In the genomic region with DNA sequence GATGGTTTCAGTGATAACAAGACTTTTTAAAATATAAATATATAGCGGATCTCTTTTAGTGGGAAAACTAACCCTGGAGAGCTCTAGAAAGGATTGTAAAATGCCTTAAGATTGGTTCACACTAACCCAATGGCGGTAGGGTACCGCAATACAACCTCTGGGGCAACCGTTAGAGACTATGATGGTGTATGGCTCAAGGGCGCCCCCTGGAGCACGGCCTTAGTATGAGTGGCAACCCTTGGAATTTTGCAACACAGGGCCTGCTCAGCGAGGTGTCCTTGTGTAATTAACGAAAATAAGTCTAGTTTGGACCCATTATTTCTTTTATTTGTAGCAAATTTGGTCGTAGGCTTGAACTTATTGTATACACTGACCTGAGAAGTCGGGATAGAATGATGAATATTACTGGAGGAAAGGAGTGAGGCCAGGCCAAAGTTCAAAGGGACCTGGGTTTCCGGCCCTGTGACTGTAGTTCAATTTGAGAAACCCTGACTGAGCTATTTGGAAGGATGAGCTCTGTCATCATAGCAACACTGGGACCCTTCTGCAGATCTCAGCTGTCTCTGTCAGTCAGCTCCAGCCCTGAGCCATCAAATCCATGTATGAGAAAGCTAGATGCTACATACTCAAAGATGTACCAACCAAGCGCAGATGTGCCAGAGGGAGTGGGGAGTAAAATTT, we compare ENCODE assay signal across 8 cellular contexts. TPM values are rescaled to one million over a fixed set of nuclear protein-coding genes. Genes with fewer than 3 reads are reported as not detected.
DNase-seq lines count a peak whose midpoint lies in the region; ATAC-seq and TF ChIP-seq lines count a peak whose summit lies in the region.

No MANE protein-coding gene starts in this region.

- TF ChIP-seq CTCF in GM12864 (IDR thresholded peaks at IDR 0.05; ENCODE audit: low read depth, low read length, missing control alignments) (peak; percentile 81), KMS-11 (conservative IDR thresholded peaks at IDR 0.05; ENCODE audit: low read depth, low read length) (peak; percentile 90)

- H3K36me3 Mint-ChIP-seq in central memory CD8-positive, alpha-beta T cell (ENCODE audit: insufficient read depth) = no peaks in the 10 kb centered on the region

- no peaks in the 10 kb centered on the region for H4K20me1 ChIP-seq in KMS-11 (ENCODE audit: insufficient read depth)

- H3K4me1 Mint-ChIP-seq in central memory CD8-positive, alpha-beta T cell = peaks cover 40% of the 10 kb centered on the region

- H3K36me3 ChIP-seq in KMS-11 (ENCODE audit: insufficient read depth) = no peaks in the 10 kb centered on the region

- no peak overlapping the region for H2AFZ ChIP-seq in KMS-11 (ENCODE audit: low read depth)

- H3K27ac ChIP-seq in KMS-11 = no peak overlapping the region

- ATAC-seq in GM21786 (IDR thresholded peaks at IDR 0.05; ENCODE audit: unreplicated experiment) = peak; percentile 85
- peak; percentile 94 for ATAC-seq in central memory CD8-positive, alpha-beta T cell (replicated peaks; ENCODE audit: extremely low read depth, poor library complexity, severe bottlenecking)

- no peak overlapping the region for H3K4me2 ChIP-seq in KMS-11

- peak; percentile 48 for DNase-seq in GM12864 (ENCODE audit: low read depth)
- peak; percentile 78 for DNase-seq in activated CD4-positive, alpha-beta T cell treated with anti-CD3 and anti-CD28 coated beads for 1 hour
- DNase-seq in central memory CD8-positive, alpha-beta T cell (ENCODE audit: low spot score in 2 of 2) = peak; percentile 75 to 89
- peak; percentile 49 to 71 for DNase-seq in lung microvascular endothelial cell (ENCODE audit: low read depth in 2 of 2)
- DNase-seq in stimulated activated CD8-positive, alpha-beta memory T cell treated with anti-CD3 and anti-CD28 coated beads, Interleukin-4, amount 100 ng/mL, for 4 hours (ENCODE audit: low read depth in 2 of 2, low spot score in 1 of 2) = peak; percentile 66 to 92
- no peak for DNase-seq in NCI-H1436 (lab: John Stamatoyannopoulos, UW)

- no peak overlapping the region for H3K27ac Mint-ChIP-seq in central memory CD8-positive, alpha-beta T cell (ENCODE audit: low read depth)

- H3K27me3 ChIP-seq in KMS-11 (ENCODE audit: insufficient read depth, low read depth) = no peaks in the 10 kb centered on the region

- no peaks in the 10 kb centered on the region for H3K27me3 Mint-ChIP-seq in central memory CD8-positive, alpha-beta T cell

- H3K4me1 ChIP-seq in KMS-11 (ENCODE audit: low read depth, poor library complexity, severe bottlenecking) = peaks cover 3% of the 10 kb centered on the region

- H3K9me3 Mint-ChIP-seq in central memory CD8-positive, alpha-beta T cell = no peaks in the 10 kb centered on the region

- H3K9ac ChIP-seq in KMS-11 = no peak overlapping the region

- H3K79me2 ChIP-seq in KMS-11 (ENCODE audit: insufficient read depth, low read depth) = no peaks in the 10 kb centered on the region

- no peak overlapping the region for H3K4me3 ChIP-seq in GM12864 (ENCODE audit: low read depth, low read length)
- no peak overlapping the region for H3K4me3 ChIP-seq in KMS-11 (IDR thresholded peaks at IDR 0.05; ENCODE audit: insufficient read depth, low read depth, low read length)

- H3K4me3 Mint-ChIP-seq in central memory CD8-positive, alpha-beta T cell = no peak overlapping the region

RNA-seq across cellular contexts. Expression of a gene that starts 54.8 kb away (rescaled TPM):
- total RNA-seq in lung microvascular endothelial cell = under 0.01 and 0.44 TPM in 2 replicates
